Comparison of ENCODE assay signal across 1 cellular context in genomic region chr19:43439183-43440063, GRCh38.
TF ChIP-seq lines count a peak whose summit lies in the region.

No MANE protein-coding gene starts in this region.

TF ChIP-seq in A549, 52 proteins besides CTCF, POLR2A, EP300 and RAD21 (continued from another document):
- no peak for TF ChIP-seq HMGXB4 (CRISPR knock-in tag; IDR thresholded peaks at IDR 0.05; ENCODE audit: borderline replicate concordance)
- peak; percentile 37; the same call in 1 of the 2 replicates for TF ChIP-seq HOXB5 (CRISPR knock-in tag; IDR thresholded peaks at IDR 0.05)
- peak; percentile 57; the same call in 1 of the 2 replicates for TF ChIP-seq EHF (CRISPR knock-in tag; IDR thresholded peaks at IDR 0.05)
- peak; percentile 85 for TF ChIP-seq HEYL (CRISPR knock-in tag; IDR thresholded peaks at IDR 0.05)
- TF ChIP-seq ZNF302 (CRISPR knock-in tag; IDR thresholded peaks at IDR 0.05), result peak; percentile 91; the same call in 1 of the 2 replicates
- TF ChIP-seq CBX2 (IDR thresholded peaks at IDR 0.05; ENCODE audit: borderline replicate concordance, low read depth), result no peak
- TF ChIP-seq GATA3 (IDR thresholded peaks at IDR 0.05; ENCODE audit: borderline replicate concordance), result peak; percentile 60; the same call in 1 of the 2 replicates
- no peak for TF ChIP-seq ZC3H11A (IDR thresholded peaks at IDR 0.05)
- TF ChIP-seq FOSB (CRISPR knock-in tag; IDR thresholded peaks at IDR 0.05), result no peak
- peak; percentile 70; the same call in 1 of the 2 replicates for TF ChIP-seq ZSCAN20 (CRISPR knock-in tag; IDR thresholded peaks at IDR 0.05)
- peak; percentile 75 for TF ChIP-seq FOSL2 (IDR thresholded peaks at IDR 0.05)
- peak; percentile 95 for TF ChIP-seq FOSL2 (CRISPR knock-in tag; IDR thresholded peaks at IDR 0.05)
- 0 out of 2 replicates have a peak, but pooled peaks have one; percentile 29 for TF ChIP-seq NPAS2 (CRISPR knock-in tag; IDR thresholded peaks at IDR 0.05; ENCODE audit: borderline replicate concordance)
TF ChIP-seq in A549: peak in this region for 10.
